In the genomic region with DNA sequence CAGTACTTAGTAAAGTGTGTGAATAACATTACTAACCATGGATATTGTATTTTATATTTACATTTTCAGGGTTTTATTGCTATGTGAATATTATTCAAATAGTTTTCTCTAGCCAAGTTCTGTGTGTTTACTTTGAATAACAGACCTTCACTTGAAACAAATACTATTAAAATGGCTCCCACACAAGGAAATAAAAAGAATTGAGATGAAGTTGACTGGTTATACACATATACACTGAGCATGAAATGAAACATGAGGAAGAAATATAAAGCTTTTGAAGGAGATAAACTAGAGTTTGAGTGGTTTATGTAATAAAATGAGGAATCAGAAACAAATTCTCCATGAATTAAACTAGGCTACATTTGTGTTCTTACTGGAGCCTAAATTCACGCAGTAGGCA, we compare ENCODE assay signal across 9 cellular contexts.
"Had no signal": no experiment of that assay in that cellular context is flagged by ENCODE, and none has a peak within 500 bp of the region (broad histone marks: within the 10 kb centered on the region; RNA-seq: fewer than 3 reads in every experiment).

No MANE protein-coding gene starts in this region.

- H3K9me3 ChIP-seq: HAP-1 had no signal

- H3K4me3 ChIP-seq: GM23248, HAP-1, K562 had no signal

- H3K36me3 ChIP-seq: HAP-1 had no signal

- H3K27ac ChIP-seq: GM23248 had no signal

- DNase-seq: GOT3, H7, HFFc6, IMR-90 had no signal

- FAIRE-seq: HTR-8/SVneo, K562 had no signal

- H3K4me1 ChIP-seq: HAP-1 had no signal

- ATAC-seq: HCT116, K562 had no signal

- H3K9ac ChIP-seq: GM23248 had no signal

- H2AFZ ChIP-seq: GM23248 had no signal
